Comparison of ENCODE assay signal across 24 cellular contexts in genomic region chr16:74736531-74737157, GRCh38. TPM values are rescaled to one million over a fixed set of nuclear protein-coding genes. Genes with fewer than 3 reads are reported as not detected.
DNase-seq lines count a peak whose midpoint lies in the region; ATAC-seq, FAIRE-seq and TF ChIP-seq lines count a peak whose summit lies in the region.
"Had no signal": no experiment of that assay in that cellular context is flagged by ENCODE, and none has a peak within 500 bp of the region (broad histone marks: within the 10 kb centered on the region; RNA-seq: fewer than 3 reads in every experiment).

No MANE protein-coding gene starts in this region.

- CTCF ChIA-PET in SK-N-SH (lab: Yijun Ruan, JAX), result interaction anchor here (0.8 to 1.0 kb wide), 4 partner anchors 10 to 127 kb away, joined by 3 to 4 read pairs (median 4); no protein-coding TSS in a partner anchor

- POLR2A ChIA-PET in SK-N-SH (lab: Yijun Ruan, JAX), result no interaction called here

- FAIRE-seq in keratinocyte (lab: Jason Lieb, UNC), result peak; percentile 49
- FAIRE-seq: colon, endometrium, GM12892 had no signal

- no peak for TF ChIP-seq EP300 in SK-N-SH (IDR thresholded peaks at IDR 0.05; ENCODE audit: borderline replicate concordance in 1 of 2, low read depth in 1 of 2, low read length in 1 of 2)

- H3K4me3 ChIP-seq in SK-N-SH (ENCODE audit: low read depth in 2 of 2, low read length in 1 of 2) (no peak overlapping the region), SJCRH30 (no peak overlapping the region), keratinocyte (ENCODE audit: control insufficient read depth in 2 of 3, extremely low read depth in 1 of 3, insufficient read depth in 2 of 3, low read depth in 1 of 3, low read length in 3 of 3) (no peak overlapping the region)
- H3K4me3 ChIP-seq: lower lobe of right lung, uterus had no signal

- H3F3A ChIP-seq in SK-N-SH (replicated peaks; ENCODE audit: insufficient read depth), result no peaks in the 10 kb centered on the region

- H3K4me1 ChIP-seq in SK-N-SH (ENCODE audit: control insufficient read depth in 1 of 2, insufficient read depth in 2 of 2, low read depth in 1 of 2, low read length in 1 of 2) (peaks cover 0 to 11% of the 10 kb centered on the region in 2 experiments; a peak in 1 of 4 replicates), SJCRH30 (peaks cover 5% of the 10 kb centered on the region; the same call in 1 of the 2 replicates), keratinocyte (ENCODE audit: control insufficient read depth, extremely low read depth, insufficient read depth, low read length) (peaks cover 32% of the 10 kb centered on the region)
- H3K4me1 ChIP-seq: lower lobe of right lung, uterus had no signal

- DNase-seq in SK-N-SH (peak; percentile 70), SJCRH30 (peak; percentile 15 to 18), keratinocyte (ENCODE audit: low read depth, low spot score) (no peak), DMS79 (lab: John Stamatoyannopoulos, UW) (no peak), NCI-H69 (lab: John Stamatoyannopoulos, UW) (no peak), posterior vena cava (ENCODE audit: low spot score) (no peak)
- DNase-seq: activated CD4-positive, alpha-beta T cell treated with anti-CD3 and anti-CD28 coated beads for 48 hours; activated naive CD8-positive, alpha-beta T cell treated with anti-CD3 and anti-CD28 coated beads, Interleukin-2, amount 10 ng/mL, durations not matched to agents 7 days and 5 days; DMS153; immature natural killer cell; lower lobe of right lung; NCI-H187 treated with DMSO at 0.1 percent for 48 hours; NCI-H446; uterus had no signal

- TF ChIP-seq CTCF in SK-N-SH (IDR thresholded peaks at IDR 0.05), result no peak
- TF ChIP-seq CTCF in keratinocyte (optimal IDR thresholded peaks at IDR 0.05 in 1 of 3, IDR thresholded peaks at IDR 0.05 in 1 of 3, conservative IDR thresholded peaks at IDR 0.05 in 1 of 3; ENCODE audit: extremely low read depth in 1 of 3, insufficient read depth in 2 of 3, low read length in 3 of 3), result no peak

- H3K27me3 ChIP-seq in SK-N-SH (ENCODE audit: insufficient read depth) (no peaks in the 10 kb centered on the region), SJCRH30 (no peaks in the 10 kb centered on the region), keratinocyte (ENCODE audit: control insufficient read depth, extremely low read depth, insufficient read depth, low read length) (no peaks in the 10 kb centered on the region)
- H3K27me3 ChIP-seq: uterus had no signal

- no peaks in the 10 kb centered on the region for H3K9me3 ChIP-seq in SK-N-SH
- H3K9me3 ChIP-seq in SJCRH30 (replicated peaks), result no peaks in the 10 kb centered on the region
- no peaks in the 10 kb centered on the region for H3K9me3 ChIP-seq in keratinocyte (ENCODE audit: control insufficient read depth, low read depth, low read length)
- H3K9me3 ChIP-seq: lower lobe of right lung, uterus had no signal

- ATAC-seq in SK-N-SH treated with all-trans-retinoic acid at 6 μM for 48 hours, result no peak
- ATAC-seq: activated T-helper 17 cell treated with anti-CD3 and anti-CD28 coated beads, Interleukin-2, amount 50 U/mL, for 72 hours; lower lobe of right lung had no signal

- no peak for TF ChIP-seq RAD21 in SK-N-SH (IDR thresholded peaks at IDR 0.05; ENCODE audit: low read length)

- intact Hi-C loops in posterior vena cava (cut with DNase I), result no loop called here

- H3K4me2 ChIP-seq in SK-N-SH, result no peak overlapping the region
- no peak overlapping the region for H3K4me2 ChIP-seq in keratinocyte (ENCODE audit: control insufficient read depth, extremely low read depth, insufficient read depth, low read depth, low read length)
- H3K4me2 ChIP-seq: KMS-11 had no signal

- 51% methylated on average over 8 of the region's 9 CpGs for WGBS in SK-N-SH (ENCODE audit: low lambda C conversion rate)

- H3K36me3 ChIP-seq in SK-N-SH (replicated peaks in 1 of 2; ENCODE audit: control insufficient read depth in 1 of 2, insufficient read depth in 2 of 2, low read length in 1 of 2) (no peaks in the 10 kb centered on the region), SJCRH30 (no peaks in the 10 kb centered on the region), keratinocyte (ENCODE audit: control insufficient read depth in 2 of 2, extremely low read depth in 1 of 2, insufficient read depth in 2 of 2, low read length in 2 of 2) (no peaks in the 10 kb centered on the region)
- H3K36me3 ChIP-seq: lower lobe of right lung, uterus had no signal

- no peaks in the 10 kb centered on the region for H4K20me1 ChIP-seq in SK-N-SH (ENCODE audit: insufficient read depth)
- no peaks in the 10 kb centered on the region for H4K20me1 ChIP-seq in keratinocyte (ENCODE audit: control insufficient read depth, extremely low read depth, insufficient read depth, low read length)

- H3K9ac ChIP-seq in SK-N-SH, result no peak overlapping the region
- no peak overlapping the region for H3K9ac ChIP-seq in keratinocyte (ENCODE audit: control insufficient read depth, extremely low read depth, insufficient read depth, low read length)
- H3K9ac ChIP-seq: KMS-11 had no signal

- no peaks in the 10 kb centered on the region for H3K9me1 ChIP-seq in keratinocyte (ENCODE audit: control insufficient read depth, extremely low read depth, insufficient read depth, low read length)

- H3K9me2 ChIP-seq in SK-N-SH, result no peaks in the 10 kb centered on the region

- H3K27ac ChIP-seq in SK-N-SH (ENCODE audit: low read depth in 2 of 2, low read length in 1 of 2) (no peak overlapping the region), SJCRH30 (no peak overlapping the region), keratinocyte (ENCODE audit: control insufficient read depth, insufficient read depth, low read length) (no peak overlapping the region), temporal lobe (ENCODE audit: low read depth, low read length) (peak overlapping the region; percentile 71)
- H3K27ac ChIP-seq: 22Rv1, C4-2B, KMS-11, lower lobe of right lung, uterus had no signal

- dilution Hi-C loops in keratinocyte (cut with MboI; ENCODE audit: extremely low pct_ligation_motif_present, low sequenced_read_pairs), result no loop called here

- H2AFZ ChIP-seq in SK-N-SH (ENCODE audit: low read depth) (no peak overlapping the region), keratinocyte (ENCODE audit: control insufficient read depth, low read length) (no peak overlapping the region)

- H3K79me2 ChIP-seq in SK-N-SH (ENCODE audit: insufficient read depth) (no peaks in the 10 kb centered on the region), keratinocyte (ENCODE audit: control insufficient read depth, insufficient read depth, low read length) (no peaks in the 10 kb centered on the region)

TF ChIP-seq in SK-N-SH, 30 proteins besides CTCF, POLR2A, EP300 and RAD21:
- TF ChIP-seq GATA2 (CRISPR knock-in tag; IDR thresholded peaks at IDR 0.05) (peak; percentile 35; the same call in 1 of the 2 replicates), MEF2A (IDR thresholded peaks at IDR 0.05; ENCODE audit: borderline replicate concordance, low read depth) (no peak)

TF ChIP-seq in SK-N-SH treated with all-trans-retinoic acid at 6 μM for 48 hours, 23 proteins besides CTCF, POLR2A, EP300 and RAD21 (continues in another document):
- TF ChIP-seq ZFP30 (CRISPR knock-in tag; IDR thresholded peaks at IDR 0.05) (no peak), CREB5 (CRISPR knock-in tag; IDR thresholded peaks at IDR 0.05; ENCODE audit: low read depth) (no peak)

RNA-seq across cellular contexts. Expression of gene MLKL, which starts 36.0 kb away (rescaled TPM):
- polyA plus RNA-seq in SK-N-SH (2012; rRNA removed), result 3.1 and 3.6 TPM in 2 replicates
- polyA plus RNA-seq in SK-N-SH (2012; cell fraction: cytosol; rRNA removed), result 1.8 and 1.9 TPM in 2 replicates
- polyA plus RNA-seq in SK-N-SH (2012; cell fraction: nucleus; rRNA removed), result 8.1 and 8.4 TPM in 2 replicates
- not detected in 2 replicates for total RNA-seq in SJCRH30 (2014; rRNA removed; shearing (Covaris generic))
- 6.4 to 12.5 TPM (median 12.4 TPM) in 3 replicates for polyA plus RNA-seq in keratinocyte
- 1.1 TPM for polyA plus RNA-seq in keratinocyte (2011; ENCODE audit: low read depth)
- 7.4 and 10.1 TPM in 2 replicates for polyA plus RNA-seq in keratinocyte (2011; cell fraction: cytosol; rRNA removed)
- polyA plus RNA-seq in keratinocyte (2011; cell fraction: nucleus; rRNA removed), result 16.9 and 17.5 TPM in 2 replicates
- polyA plus RNA-seq in keratinocyte (2012; ENCODE audit: low replicate concordance), result 2.0 and 12.6 TPM in 2 replicates
- 3.8 to 9.7 TPM (median 5.1 TPM) in 3 replicates for polyA minus RNA-seq in keratinocyte
- 4.6 TPM for polyA minus RNA-seq in keratinocyte (2011; cell fraction: cytosol; rRNA and poly(A)+ RNA removed)
- 2.6 and 5.2 TPM in 2 replicates for polyA minus RNA-seq in keratinocyte (2011; cell fraction: nucleus; rRNA and poly(A)+ RNA removed)
- total RNA-seq in temporal lobe, result 0.74 TPM
- total RNA-seq in posterior vena cava, result 10 to 100 TPM; 13.7 to 14.4 TPM

RNA-seq across cellular contexts. Expression of gene FA2H, which starts 38.0 kb away (rescaled TPM):
- polyA plus RNA-seq in SK-N-SH (2012; rRNA removed) (not detected in 2 replicates), keratinocyte (0.03 to 0.16 TPM (median 0.09 TPM) in 3 replicates)
- polyA plus RNA-seq in SK-N-SH (2012; cell fraction: cytosol; rRNA removed), result not detected in 2 replicates
- not detected in 2 replicates for polyA plus RNA-seq in SK-N-SH (2012; cell fraction: nucleus; rRNA removed)
- not detected in 2 replicates for total RNA-seq in SJCRH30 (2014; rRNA removed; shearing (Covaris generic))
- 1.4 TPM for polyA plus RNA-seq in keratinocyte (2011; ENCODE audit: low read depth)
- polyA plus RNA-seq in keratinocyte (2011; cell fraction: cytosol; rRNA removed), result not detected in 2 replicates
- not detected in 2 replicates for polyA plus RNA-seq in keratinocyte (2011; cell fraction: nucleus; rRNA removed)
- polyA plus RNA-seq in keratinocyte (2012; ENCODE audit: low replicate concordance), result 0.07 and 2.8 TPM in 2 replicates
- polyA minus RNA-seq in keratinocyte, result 0.06 TPM in 1 of 3 replicates, not detected in the others
- not detected for polyA minus RNA-seq in keratinocyte (2011; cell fraction: cytosol; rRNA and poly(A)+ RNA removed)
- not detected in 2 replicates for polyA minus RNA-seq in keratinocyte (2011; cell fraction: nucleus; rRNA and poly(A)+ RNA removed)
- total RNA-seq in temporal lobe (0.49 TPM), posterior vena cava (not detected)
- total RNA-seq: activated naive CD8-positive, alpha-beta T cell treated with anti-CD3 and anti-CD28 coated beads, Interleukin-2, amount 10 ng/mL, durations not matched to agents 7 days and 5 days; H4; uterus had no signal
- polyA plus RNA-seq: immature natural killer cell had no signal

Comparison
In these comparisons a context has a peak if more than half of its experiments do, and no peak if none do; other contexts are left out.
1. DNase-seq: peak in SK-N-SH (single experiment) and SJCRH30 (2 of 2); none in keratinocyte (single experiment), DMS79 (single experiment), NCI-H69 (single experiment) and posterior vena cava (single experiment).